In the genomic region with DNA sequence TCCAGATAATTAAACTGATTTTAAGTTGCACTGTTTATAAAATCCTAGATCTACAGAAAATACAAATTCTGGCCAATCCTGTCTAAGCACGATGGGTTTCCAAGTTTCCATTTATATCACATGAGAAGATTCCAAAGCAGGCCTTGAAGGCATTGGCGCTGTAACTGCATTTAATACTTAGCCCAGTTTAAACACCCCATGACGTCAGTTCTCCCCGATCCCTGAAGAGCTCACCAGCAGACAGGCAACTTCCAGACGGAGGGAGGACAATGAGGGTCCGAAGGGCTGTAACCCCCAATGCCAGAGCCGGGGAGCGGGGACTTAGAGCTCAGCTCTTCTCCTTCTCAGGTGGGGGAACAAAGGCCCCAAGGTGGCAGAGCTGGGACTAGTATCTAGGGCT, we compare ENCODE assay signal across 11 cellular contexts.
DNase-seq lines count a peak whose midpoint lies in the region; ATAC-seq and TF ChIP-seq lines count a peak whose summit lies in the region.
"Had no signal": no experiment of that assay in that cellular context is flagged by ENCODE, and none has a peak within 500 bp of the region (broad histone marks: within the 10 kb centered on the region; RNA-seq: fewer than 3 reads in every experiment).

No MANE protein-coding gene starts in this region.

- DNase-seq in right atrium auricular region (ENCODE audit: low spot score) (no peak), cardiac septum (ENCODE audit: low spot score) (no peak), esophagus muscularis mucosa (ENCODE audit: extremely low spot score) (no peak), vagina (ENCODE audit: extremely low spot score in 2 of 2) (no peak), sciatic nerve (ENCODE audit: low spot score) (no peak), pons (ENCODE audit: low spot score) (no peak)
- DNase-seq: activated T-cell treated with anti-CD3 and anti-CD28 coated beads, Interleukin-2, amount 50 U/mL, for 24 hours; GDM1; GOT3 had no signal

- H3K4me3 ChIP-seq in right atrium auricular region (no peak overlapping the region), esophagus muscularis mucosa (peak overlapping the region in 1 of 4 donors; percentile 2), neural cell (ENCODE audit: low read length) (peak overlapping the region; percentile 49), vagina (no peak overlapping the region)

- H3K9me3 ChIP-seq in right atrium auricular region, result no peaks in the 10 kb centered on the region
- no peaks in the 10 kb centered on the region for H3K9me3 ChIP-seq in esophagus muscularis mucosa
- no peaks in the 10 kb centered on the region for H3K9me3 ChIP-seq in neural cell (ENCODE audit: low read length)
- H3K9me3 ChIP-seq in vagina, result no peaks in the 10 kb centered on the region

- no peak overlapping the region for H2AFZ ChIP-seq in neural cell (ENCODE audit: low read depth, low read length)

- 50% methylated on average over 7 of the region's 8 CpGs for WGBS in esophagus muscularis mucosa

- TF ChIP-seq EP300 in esophagus muscularis mucosa (IDR thresholded peaks at IDR 0.05) (no peak), neural cell (conservative IDR thresholded peaks at IDR 0.05; ENCODE audit: poor library complexity, severe bottlenecking) (no peak)

- H3K36me3 ChIP-seq in right atrium auricular region (no peaks in the 10 kb centered on the region), esophagus muscularis mucosa (no peaks in the 10 kb centered on the region), neural cell (ENCODE audit: insufficient read depth, low read length) (no peaks in the 10 kb centered on the region), vagina (no peaks in the 10 kb centered on the region)

- no peaks in the 10 kb centered on the region for H3F3A ChIP-seq in neural cell (ENCODE audit: insufficient read depth, low read length, poor library complexity, severe bottlenecking)

- intact Hi-C loops in cardiac septum (cut with DNase I), result loop anchor here (2.0 to 5.0 kb wide), 3 partner anchors 29 to 89 kb away; no protein-coding TSS in a partner anchor
- intact Hi-C loops in esophagus muscularis mucosa (cut with DNase I), result no loop called here
- intact Hi-C loops in vagina (cut with DNase I), result no loop called here
- intact Hi-C loops in sciatic nerve (cut with DNase I), result no loop called here

- H3K27ac ChIP-seq in right atrium auricular region (peak overlapping the region; percentile 71 to 77), esophagus muscularis mucosa (replicated peaks in 1 of 4) (peak overlapping the region; percentile 74 to 88 (median 81)), neural cell (ENCODE audit: low read length) (peak overlapping the region; percentile 64), vagina (peak overlapping the region; percentile 95)

- no peaks in the 10 kb centered on the region for H3K9me2 ChIP-seq in neural cell (ENCODE audit: insufficient read depth, low read length)

- H3K79me2 ChIP-seq in neural cell (replicated peaks; ENCODE audit: insufficient read depth, low read length), result no peaks in the 10 kb centered on the region

- no peaks in the 10 kb centered on the region for H4K20me1 ChIP-seq in neural cell (ENCODE audit: insufficient read depth)

- no peak for TF ChIP-seq RAD21 in neural cell (conservative IDR thresholded peaks at IDR 0.05)

- peak overlapping the region; percentile 5 for H3K4me2 ChIP-seq in neural cell (ENCODE audit: low read length)

- TF ChIP-seq POLR2A in esophagus muscularis mucosa (IDR thresholded peaks at IDR 0.05; ENCODE audit: low read depth), result no peak
- TF ChIP-seq POLR2A in vagina (IDR thresholded peaks at IDR 0.05), result no peak

- TF ChIP-seq CTCF in right atrium auricular region (IDR thresholded peaks at IDR 0.05) (no peak), esophagus muscularis mucosa (IDR thresholded peaks at IDR 0.05) (no peak), neural cell (IDR thresholded peaks at IDR 0.05; ENCODE audit: poor library complexity, severe bottlenecking) (no peak), vagina (IDR thresholded peaks at IDR 0.05) (no peak)

- H3K4me1 ChIP-seq in right atrium auricular region (peaks cover 0 to 81% of the 10 kb centered on the region in 2 donors), esophagus muscularis mucosa (peaks cover 66 to 80% (median 75%) of the 10 kb centered on the region in 4 donors), vagina (peaks cover 91% of the 10 kb centered on the region)

- H3K27me3 ChIP-seq in right atrium auricular region (no peaks in the 10 kb centered on the region), esophagus muscularis mucosa (no peaks in the 10 kb centered on the region), neural cell (ENCODE audit: insufficient read depth, low read depth, low read length) (no peaks in the 10 kb centered on the region), vagina (no peaks in the 10 kb centered on the region)

- H3K9ac ChIP-seq in neural cell (ENCODE audit: low read length), result peak overlapping the region; percentile 38

- ATAC-seq in sciatic nerve, result no peak
- ATAC-seq in GM21367 (IDR thresholded peaks at IDR 0.05; ENCODE audit: unreplicated experiment), result no peak

TF ChIP-seq in neural cell, 6 proteins besides CTCF, POLR2A, EP300 and RAD21:
- TF ChIP-seq EZH2 (IDR thresholded peaks at IDR 0.05; ENCODE audit: borderline replicate concordance, insufficient read depth, low read length, poor library complexity, severe bottlenecking) (no peak), POLR2AphosphoS5 (IDR thresholded peaks at IDR 0.05) (no peak), MXI1 (conservative IDR thresholded peaks at IDR 0.05; ENCODE audit: poor library complexity, severe bottlenecking) (no peak), REST (IDR thresholded peaks at IDR 0.05; ENCODE audit: borderline replicate concordance) (no peak), SMC3 (conservative IDR thresholded peaks at IDR 0.05; ENCODE audit: poor library complexity) (no peak), TAF1 (IDR thresholded peaks at IDR 0.05; ENCODE audit: low read depth) (no peak)
